1 cellular context compared by ENCODE assay signal in genomic region chr4:186724861-186725419, GRCh38.
TF ChIP-seq lines count a peak whose summit lies in the region.

No MANE protein-coding gene starts in this region.

TF ChIP-seq in SK-N-SH treated with all-trans-retinoic acid at 6 μM for 48 hours, 23 proteins besides CTCF, POLR2A, EP300 and RAD21 (continued from another document):
- TF ChIP-seq TCF4 (CRISPR knock-in tag; IDR thresholded peaks at IDR 0.05; ENCODE audit: borderline replicate concordance) (no peak), ZNF70 (CRISPR knock-in tag; IDR thresholded peaks at IDR 0.05) (no peak), ISL1 (CRISPR knock-in tag; IDR thresholded peaks at IDR 0.05) (no peak), CSDC2 (CRISPR knock-in tag; IDR thresholded peaks at IDR 0.05) (no peak), RARB (CRISPR knock-in tag; IDR thresholded peaks at IDR 0.05) (no peak)
TF ChIP-seq in SK-N-SH treated with all-trans-retinoic acid at 6 μM for 48 hours: peak in this region for 0.
